Comparison of ENCODE assay signal across 1 cellular context in the genomic region with DNA sequence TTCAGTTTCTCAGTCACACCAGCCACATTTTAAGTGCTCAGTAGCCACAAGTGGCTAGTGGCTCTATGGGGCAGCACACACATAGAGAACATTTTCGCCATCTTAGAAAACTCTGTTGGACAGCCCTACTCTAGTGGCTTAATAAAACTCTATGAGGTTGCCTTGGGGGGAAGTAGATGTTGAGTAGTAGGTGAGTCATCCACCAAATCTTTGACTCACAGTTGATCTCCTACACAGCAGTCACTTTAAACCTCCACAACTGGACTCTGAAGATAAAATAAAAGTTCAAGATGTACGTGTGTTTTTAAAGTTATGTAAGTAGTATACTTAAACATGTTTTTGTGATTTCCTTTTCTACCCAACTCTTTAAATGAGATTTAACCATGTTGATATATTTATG.
TF ChIP-seq lines count a peak whose summit lies in the region.

No MANE protein-coding gene starts in this region.

TF ChIP-seq in HEK293, 187 proteins besides CTCF, POLR2A, EP300 and RAD21 (continued from another document):
- TF ChIP-seq, protein P1, sequence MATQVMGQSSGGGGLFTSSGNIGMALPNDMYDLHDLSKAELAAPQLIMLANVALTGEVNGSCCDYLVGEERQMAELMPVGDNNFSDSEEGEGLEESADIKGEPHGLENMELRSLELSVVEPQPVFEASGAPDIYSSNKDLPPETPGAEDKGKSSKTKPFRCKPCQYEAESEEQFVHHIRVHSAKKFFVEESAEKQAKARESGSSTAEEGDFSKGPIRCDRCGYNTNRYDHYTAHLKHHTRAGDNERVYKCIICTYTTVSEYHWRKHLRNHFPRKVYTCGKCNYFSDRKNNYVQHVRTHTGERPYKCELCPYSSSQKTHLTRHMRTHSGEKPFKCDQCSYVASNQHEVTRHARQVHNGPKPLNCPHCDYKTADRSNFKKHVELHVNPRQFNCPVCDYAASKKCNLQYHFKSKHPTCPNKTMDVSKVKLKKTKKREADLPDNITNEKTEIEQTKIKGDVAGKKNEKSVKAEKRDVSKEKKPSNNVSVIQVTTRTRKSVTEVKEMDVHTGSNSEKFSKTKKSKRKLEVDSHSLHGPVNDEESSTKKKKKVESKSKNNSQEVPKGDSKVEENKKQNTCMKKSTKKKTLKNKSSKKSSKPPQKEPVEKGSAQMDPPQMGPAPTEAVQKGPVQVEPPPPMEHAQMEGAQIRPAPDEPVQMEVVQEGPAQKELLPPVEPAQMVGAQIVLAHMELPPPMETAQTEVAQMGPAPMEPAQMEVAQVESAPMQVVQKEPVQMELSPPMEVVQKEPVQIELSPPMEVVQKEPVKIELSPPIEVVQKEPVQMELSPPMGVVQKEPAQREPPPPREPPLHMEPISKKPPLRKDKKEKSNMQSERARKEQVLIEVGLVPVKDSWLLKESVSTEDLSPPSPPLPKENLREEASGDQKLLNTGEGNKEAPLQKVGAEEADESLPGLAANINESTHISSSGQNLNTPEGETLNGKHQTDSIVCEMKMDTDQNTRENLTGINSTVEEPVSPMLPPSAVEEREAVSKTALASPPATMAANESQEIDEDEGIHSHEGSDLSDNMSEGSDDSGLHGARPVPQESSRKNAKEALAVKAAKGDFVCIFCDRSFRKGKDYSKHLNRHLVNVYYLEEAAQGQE (tag by site-specific recombination; IDR thresholded peaks at IDR 0.05): 0 out of 2 replicates have a peak, but pooled peaks have one; percentile 23
- TF ChIP-seq ZNF521 (tag by site-specific recombination; IDR thresholded peaks at IDR 0.05): no peak
- no peak for TF ChIP-seq ZNF214 (tag by site-specific recombination; IDR thresholded peaks at IDR 0.05; ENCODE audit: borderline replicate concordance)
- TF ChIP-seq, protein P2, sequence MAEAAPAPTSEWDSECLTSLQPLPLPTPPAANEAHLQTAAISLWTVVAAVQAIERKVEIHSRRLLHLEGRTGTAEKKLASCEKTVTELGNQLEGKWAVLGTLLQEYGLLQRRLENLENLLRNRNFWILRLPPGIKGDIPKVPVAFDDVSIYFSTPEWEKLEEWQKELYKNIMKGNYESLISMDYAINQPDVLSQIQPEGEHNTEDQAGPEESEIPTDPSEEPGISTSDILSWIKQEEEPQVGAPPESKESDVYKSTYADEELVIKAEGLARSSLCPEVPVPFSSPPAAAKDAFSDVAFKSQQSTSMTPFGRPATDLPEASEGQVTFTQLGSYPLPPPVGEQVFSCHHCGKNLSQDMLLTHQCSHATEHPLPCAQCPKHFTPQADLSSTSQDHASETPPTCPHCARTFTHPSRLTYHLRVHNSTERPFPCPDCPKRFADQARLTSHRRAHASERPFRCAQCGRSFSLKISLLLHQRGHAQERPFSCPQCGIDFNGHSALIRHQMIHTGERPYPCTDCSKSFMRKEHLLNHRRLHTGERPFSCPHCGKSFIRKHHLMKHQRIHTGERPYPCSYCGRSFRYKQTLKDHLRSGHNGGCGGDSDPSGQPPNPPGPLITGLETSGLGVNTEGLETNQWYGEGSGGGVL (tag by site-specific recombination; IDR thresholded peaks at IDR 0.05): peak; percentile 46; the same call in 1 of the 2 replicates
